Comparison of ENCODE assay signal across 17 cellular contexts in genomic region chr17:5823219-5823618, GRCh38.
"Had no signal": no experiment of that assay in that cellular context is flagged by ENCODE, and none has a peak within 500 bp of the region (broad histone marks: within the 10 kb centered on the region; RNA-seq: fewer than 3 reads in every experiment).

No MANE protein-coding gene starts in this region.

- H3K36me3 ChIP-seq: colonic mucosa, neutrophil, right atrium auricular region, suprapubic skin, thyroid gland had no signal

- H3K4me1 ChIP-seq: colonic mucosa, right atrium auricular region, suprapubic skin, thyroid gland had no signal

- H3K9me3 ChIP-seq: colonic mucosa, mucosa of descending colon, neutrophil, suprapubic skin, thyroid gland had no signal

- ATAC-seq: foreskin keratinocyte; mucosa of descending colon; naive thymus-derived CD8-positive, alpha-beta T cell; stimulated activated naive CD8-positive, alpha-beta T cell treated with anti-CD3 and anti-CD28 coated beads, Interleukin-15, Interleukin-2, amounts not matched to agents 100 U/mL and 50 U/mL, for 24 hours had no signal

- H3K4me3 ChIP-seq: colonic mucosa, mucosa of descending colon, right atrium auricular region, suprapubic skin, thyroid gland had no signal

- H3K27me3 ChIP-seq: colonic mucosa, neutrophil, right atrium auricular region, thyroid gland had no signal

- H3K27ac ChIP-seq: colonic mucosa, foreskin keratinocyte, neutrophil, right atrium auricular region, suprapubic skin, thyroid gland had no signal

- DNase-seq: colonic mucosa; dermis blood vessel endothelial cell; erythroblast; immature natural killer cell; kidney glomerular epithelial cell; mammary epithelial cell; mucosa of descending colon; naive thymus-derived CD8-positive, alpha-beta T cell; small intestine; stimulated activated CD4-positive, alpha-beta T cell treated with anti-CD3 and anti-CD28 coated beads, Interleukin-12 subunit alpha, Interleukin-12 subunit beta, amount 100 ng/mL, for 4 hours; stimulated activated naive CD8-positive, alpha-beta T cell treated with anti-CD3 and anti-CD28 coated beads, Interleukin-15, Interleukin-2, amounts not matched to agents 100 U/mL and 50 U/mL, for 24 hours; thyroid gland had no signal

- FAIRE-seq: small intestine, urothelium cell line had no signal
